ENCODE assay signal across 1 cellular context in genomic region chr3:62318752-62319569, GRCh38.
TF ChIP-seq lines count a peak whose summit lies in the region.

No MANE protein-coding gene starts in this region.

TF ChIP-seq in SK-N-SH, 30 proteins besides CTCF, POLR2A, EP300 and RAD21 (continued from another document):
- TF ChIP-seq REST (IDR thresholded peaks at IDR 0.05; ENCODE audit: low read depth, low read length): peak; percentile 99
- peak; percentile 63 for TF ChIP-seq MAX (IDR thresholded peaks at IDR 0.05; ENCODE audit: low read depth)
- peak; percentile 85 for TF ChIP-seq NRF1 (IDR thresholded peaks at IDR 0.05; ENCODE audit: low read depth, low read length)
- no peak for TF ChIP-seq IRF3 (IDR thresholded peaks at IDR 0.05; ENCODE audit: low read depth, low read length)
- peak; percentile 89 for TF ChIP-seq ELF1 (IDR thresholded peaks at IDR 0.05)
- TF ChIP-seq POLR2AphosphoS5 (IDR thresholded peaks at IDR 0.05; ENCODE audit: low read depth, low read length): peak; percentile 67
- peak; percentile 66 for TF ChIP-seq MXI1 (IDR thresholded peaks at IDR 0.05; ENCODE audit: low read depth, low read length)
- TF ChIP-seq TAF1 (IDR thresholded peaks at IDR 0.05; ENCODE audit: borderline replicate concordance, low read depth, low read length): peak; percentile 44; the same call in 1 of the 2 replicates
- TF ChIP-seq JUND (IDR thresholded peaks at IDR 0.05): no peak
